Comparison of ENCODE assay signal across 31 cellular contexts in the genomic region with DNA sequence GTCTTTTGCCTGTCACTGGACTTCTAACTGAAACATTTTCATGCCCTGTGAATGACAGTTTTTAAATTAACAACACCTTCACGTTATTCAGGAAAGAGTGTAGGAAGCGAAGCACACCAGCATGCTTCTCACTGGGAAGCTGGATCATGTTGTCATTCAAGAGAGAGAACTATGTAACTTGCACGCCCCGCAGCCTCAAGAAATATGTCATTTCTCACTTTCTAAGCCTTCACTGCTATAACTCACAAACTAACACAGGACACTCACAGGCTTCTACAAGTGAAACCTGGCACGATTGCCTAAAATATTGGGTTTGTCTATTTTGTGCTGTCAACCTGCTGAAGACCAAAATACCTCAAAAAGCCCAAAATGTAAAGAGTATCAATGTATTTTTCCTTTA.
"Had no signal": no experiment of that assay in that cellular context is flagged by ENCODE, and none has a peak within 500 bp of the region (broad histone marks: within the 10 kb centered on the region; RNA-seq: fewer than 3 reads in every experiment).

No MANE protein-coding gene starts in this region.

- H3K27me3 Mint-ChIP-seq: activated CD4-positive, alpha-beta T cell treated with anti-CD3 and anti-CD28 coated beads, Interleukin-2, amount 10 ng/mL, durations not matched to agents 24 days and 14 days; activated CD8-positive, alpha-beta T cell treated with anti-CD3 and anti-CD28 coated beads for 36 hours; activated T-helper 17 cell treated with anti-CD3 and anti-CD28 coated beads, Interleukin-2, amount 50 U/mL, for 72 hours had no signal

- H3K4me3 Mint-ChIP-seq: activated CD4-positive, alpha-beta T cell treated with anti-CD3 and anti-CD28 coated beads, Interleukin-2, amount 10 ng/mL, durations not matched to agents 24 days and 14 days; activated CD8-positive, alpha-beta T cell treated with anti-CD3 and anti-CD28 coated beads for 36 hours; activated naive CD8-positive, alpha-beta T cell treated with anti-CD3 and anti-CD28 coated beads for 36 hours; activated T-cell treated with anti-CD3 and anti-CD28 coated beads, Interleukin-2, amount 50 U/mL, for 72 hours; activated T-helper 17 cell treated with anti-CD3 and anti-CD28 coated beads, Interleukin-2, amount 50 U/mL, for 72 hours; T-helper 1 cell treated with Interleukin-12 subunit alpha and Interleukin-12 subunit beta and Interleukin-4 antibody, amounts not matched to agents 30 μg/mL and 1 μg/mL, for 36 hours; T-helper 2 cell treated with Interferon-gamma antibody and Interleukin-4, amounts not matched to agents 5 μg/mL and 100 μg/mL, for 36 hours had no signal

- FAIRE-seq: TTC549 had no signal

- H3K4me1 ChIP-seq: Peyer's patch, SJSA1 had no signal

- H3K36me3 Mint-ChIP-seq: activated naive CD8-positive, alpha-beta T cell treated with anti-CD3 and anti-CD28 coated beads for 36 hours had no signal

- H3K4me1 Mint-ChIP-seq: activated CD4-positive, alpha-beta T cell treated with anti-CD3 and anti-CD28 coated beads, Interleukin-2, amount 10 ng/mL, durations not matched to agents 24 days and 14 days; activated naive CD8-positive, alpha-beta T cell treated with anti-CD3 and anti-CD28 coated beads for 36 hours; activated T-helper 17 cell treated with anti-CD3 and anti-CD28 coated beads, Interleukin-2, amount 50 U/mL, for 72 hours had no signal

- DNase-seq: activated CD4-positive, alpha-beta T cell treated with anti-CD3 and anti-CD28 coated beads, Interleukin-2, amount 10 ng/mL, durations not matched to agents 24 days and 14 days; activated CD4-positive, alpha-beta T cell treated with anti-CD3 and anti-CD28 coated beads, Interleukin-2, amount 50 U/mL, for 4 hours; activated CD8-positive, alpha-beta T cell treated with anti-CD3 and anti-CD28 coated beads for 36 hours; activated effector memory CD4-positive, alpha-beta T cell treated with anti-CD3 and anti-CD28 coated beads, Interleukin-2, amount 50 U/mL, for 16 hours; activated naive CD4-positive, alpha-beta T cell; activated naive CD4-positive, alpha-beta T cell treated with anti-CD3 and anti-CD28 coated beads, Interleukin-2, amount 50 U/mL, for 16 hours; activated naive CD8-positive, alpha-beta T cell treated with anti-CD3 and anti-CD28 coated beads for 36 hours; activated T-cell treated with anti-CD3 and anti-CD28 coated beads, Interleukin-2, amount 50 U/mL, for 1 hour; activated T-cell treated with anti-CD3 and anti-CD28 coated beads, Interleukin-2, amount 50 U/mL, for 72 hours; amniotic stem cell; aorta; brain microvascular endothelial cell; Karpas-422; KBM-7; NCI-H1105; NCI-H1436; NCI-H1694; NCI-H2029; NCI-H345; NCI-H524 treated with DMSO at 0.1 percent for 48 hours; NK-92 treated with Interleukin-12 subunit alpha and Interleukin-12 subunit beta, amount 100 ng/mL, for 24 hours; PC-3; Peyer's patch; RPMI8226; SHP77 treated with DMSO at 0.1 percent for 48 hours; SK-N-SH had no signal

- H3K36me3 ChIP-seq: brain microvascular endothelial cell, Peyer's patch, SJSA1 had no signal

- H3K27ac ChIP-seq: brain microvascular endothelial cell, Peyer's patch, SJSA1 had no signal

- H3K27ac Mint-ChIP-seq: activated CD4-positive, alpha-beta T cell treated with anti-CD3 and anti-CD28 coated beads, Interleukin-2, amount 10 ng/mL, durations not matched to agents 24 days and 14 days; activated CD8-positive, alpha-beta T cell treated with anti-CD3 and anti-CD28 coated beads for 36 hours; activated naive CD8-positive, alpha-beta T cell treated with anti-CD3 and anti-CD28 coated beads for 36 hours; activated T-cell treated with anti-CD3 and anti-CD28 coated beads, Interleukin-2, amount 50 U/mL, for 72 hours; activated T-helper 17 cell treated with anti-CD3 and anti-CD28 coated beads, Interleukin-2, amount 50 U/mL, for 72 hours; T-helper 1 cell treated with Interleukin-12 subunit alpha and Interleukin-12 subunit beta and Interleukin-4 antibody, amounts not matched to agents 30 μg/mL and 1 μg/mL, for 36 hours; T-helper 2 cell treated with Interferon-gamma antibody and Interleukin-4, amounts not matched to agents 5 μg/mL and 100 μg/mL, for 36 hours had no signal

- H3K27me3 ChIP-seq: brain microvascular endothelial cell, Peyer's patch, SJSA1 had no signal

- H3K9me3 ChIP-seq: Peyer's patch, SJSA1, SK-N-SH had no signal

- H3K9me3 Mint-ChIP-seq: activated CD4-positive, alpha-beta T cell treated with anti-CD3 and anti-CD28 coated beads, Interleukin-2, amount 10 ng/mL, durations not matched to agents 24 days and 14 days; activated CD8-positive, alpha-beta T cell treated with anti-CD3 and anti-CD28 coated beads for 36 hours; activated naive CD8-positive, alpha-beta T cell treated with anti-CD3 and anti-CD28 coated beads for 36 hours; activated T-helper 17 cell treated with anti-CD3 and anti-CD28 coated beads, Interleukin-2, amount 50 U/mL, for 72 hours; T-helper 1 cell treated with Interleukin-12 subunit alpha and Interleukin-12 subunit beta and Interleukin-4 antibody, amounts not matched to agents 30 μg/mL and 1 μg/mL, for 36 hours; T-helper 2 cell treated with Interferon-gamma antibody and Interleukin-4, amounts not matched to agents 5 μg/mL and 100 μg/mL, for 36 hours had no signal

- H3K4me2 ChIP-seq: SK-N-SH had no signal

- H3K4me3 ChIP-seq: Peyer's patch, SJSA1 had no signal

- ATAC-seq: activated CD8-positive, alpha-beta T cell treated with anti-CD3 and anti-CD28 coated beads for 36 hours; activated T-cell treated with anti-CD3 and anti-CD28 coated beads, Interleukin-2, amount 50 U/mL, for 72 hours; activated T-helper 17 cell treated with anti-CD3 and anti-CD28 coated beads, Interleukin-2, amount 50 U/mL, for 72 hours; PC-3 had no signal

- H3K9ac ChIP-seq: SK-N-SH had no signal
